Comparison of ENCODE assay signal across 34 cellular contexts in genomic region chr6:95654176-95654575, GRCh38.
"Had no signal": no experiment of that assay in that cellular context is flagged by ENCODE, and none has a peak within 500 bp of the region (broad histone marks: within the 10 kb centered on the region; RNA-seq: fewer than 3 reads in every experiment).

No MANE protein-coding gene starts in this region.

- FAIRE-seq: astrocyte, colon, TTC549 had no signal

- H3K4me3 ChIP-seq: adrenal gland, body of pancreas, breast epithelium had no signal

- H3K36me3 ChIP-seq: adrenal gland, brain microvascular endothelial cell, breast epithelium had no signal

- ATAC-seq: activated CD8-positive, alpha-beta T cell treated with anti-CD3 and anti-CD28 coated beads for 36 hours; activated naive CD4-positive, alpha-beta T cell treated with anti-CD3 and anti-CD28 coated beads, Interleukin-2, amount 50 U/mL, for 72 hours; activated T-cell treated with anti-CD3 and anti-CD28 coated beads, Interleukin-2, amount 50 U/mL, for 4 hours; activated T-cell treated with anti-CD3 and anti-CD28 coated beads, Interleukin-2, amount 50 U/mL, for 72 hours; activated T-helper 17 cell treated with anti-CD3 and anti-CD28 coated beads, Interleukin-2, amount 50 U/mL, for 72 hours; body of pancreas had no signal

- H3K4me1 ChIP-seq: adrenal gland, body of pancreas, breast epithelium had no signal

- DNase-seq: activated B cell treated with CpG ODN at 0.5 μM for 24 hours; activated CD4-positive, alpha-beta memory T cell treated with anti-CD3 and anti-CD28 coated beads for 36 hours; activated CD4-positive, alpha-beta T cell treated with anti-CD3 and anti-CD28 coated beads for 4 hours; activated CD4-positive, alpha-beta T cell treated with anti-CD3 and anti-CD28 coated beads, Interleukin-2, amount 10 ng/mL, durations not matched to agents 24 days and 14 days; activated CD4-positive, alpha-beta T cell treated with anti-CD3 and anti-CD28 coated beads, Interleukin-2, amount 50 U/mL, for 1 hour; activated CD4-positive, alpha-beta T cell treated with anti-CD3 and anti-CD28 coated beads, Interleukin-2, amount 50 U/mL, for 4 hours; activated CD4-positive, CD25-positive, alpha-beta regulatory T cell treated with anti-CD3 and anti-CD28 coated beads, Interleukin-2, amount 50 U/mL, for 72 hours; activated CD8-positive, alpha-beta memory T cell treated with anti-CD3 and anti-CD28 coated beads, Interleukin-2, amount 50 U/mL, for 4 hours; activated CD8-positive, alpha-beta T cell treated with anti-CD3 and anti-CD28 coated beads for 36 hours; activated effector memory CD4-positive, alpha-beta T cell treated with anti-CD3 and anti-CD28 coated beads, Interleukin-2, amount 50 U/mL, for 16 hours; activated gamma-delta T cell treated with Interleukin-2 at 50 U/mL for 16 hours; activated naive CD4-positive, alpha-beta T cell; activated naive CD4-positive, alpha-beta T cell treated with anti-CD3 and anti-CD28 coated beads for 36 hours; activated naive CD4-positive, alpha-beta T cell treated with anti-CD3 and anti-CD28 coated beads, Interleukin-2, amount 50 U/mL, for 16 hours; activated naive CD8-positive, alpha-beta T cell treated with anti-CD3 and anti-CD28 coated beads for 36 hours; activated T-cell treated with anti-CD3 and anti-CD28 coated beads for 4 hours; activated T-cell treated with anti-CD3 and anti-CD28 coated beads, Interleukin-2, amount 50 U/mL, for 1 hour; activated T-cell treated with anti-CD3 and anti-CD28 coated beads, Interleukin-2, amount 50 U/mL, for 4 hours; activated T-cell treated with anti-CD3 and anti-CD28 coated beads, Interleukin-2, amount 50 U/mL, for 72 hours; adrenal gland; amniotic stem cell; aorta; body of pancreas; brain microvascular endothelial cell; central memory CD4-positive, alpha-beta T cell; T-helper 2 cell; T-helper 9 cell had no signal

- H3K27ac ChIP-seq: adrenal gland, body of pancreas, brain microvascular endothelial cell, breast epithelium, VCaP had no signal

- H3K27me3 ChIP-seq: adrenal gland, body of pancreas, brain microvascular endothelial cell, breast epithelium had no signal

- H3K9me3 ChIP-seq: adrenal gland, body of pancreas, breast epithelium had no signal
